ENCODE assay signal across 10 cellular contexts in the genomic region with DNA sequence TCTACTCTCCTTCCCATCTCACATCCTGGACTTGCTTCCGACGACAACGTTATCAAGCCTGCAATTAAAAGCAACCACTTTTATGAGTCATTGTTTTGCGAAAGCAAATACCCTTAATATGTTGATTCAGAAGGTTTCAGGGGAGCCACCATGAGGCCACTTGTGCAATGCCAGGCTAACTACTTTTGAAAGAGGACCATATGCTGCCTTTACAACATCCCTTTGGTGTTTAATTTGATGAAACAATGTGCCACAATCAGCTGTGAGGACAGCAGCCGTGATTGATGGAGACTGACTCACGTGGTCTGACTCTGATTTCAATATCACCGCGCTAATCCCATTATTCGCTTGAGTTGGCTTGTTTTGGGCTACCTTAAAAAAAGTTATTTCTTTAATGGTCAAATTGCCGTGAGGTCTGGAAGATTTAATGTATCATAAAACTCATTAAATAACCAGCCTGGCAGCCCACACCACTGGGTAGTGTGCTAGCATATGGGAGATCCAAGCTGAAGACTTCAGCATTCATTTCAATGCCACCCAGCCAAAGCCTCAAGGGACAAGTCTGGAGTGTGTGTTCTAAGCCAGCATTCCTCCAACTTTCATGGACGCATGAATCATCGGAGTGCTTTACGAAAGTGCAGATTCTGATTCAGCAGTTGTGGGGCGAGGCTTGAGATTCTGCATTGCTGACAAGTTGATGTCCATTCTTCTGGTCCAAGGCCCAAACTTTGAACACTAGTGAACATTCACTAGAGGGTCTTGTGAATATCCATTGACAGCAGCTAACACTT.
DNase-seq lines count a peak whose midpoint lies in the region; TF ChIP-seq lines count a peak whose summit lies in the region.
"Had no signal": no experiment of that assay in that cellular context is flagged by ENCODE, and none has a peak within 500 bp of the region (broad histone marks: within the 10 kb centered on the region; RNA-seq: fewer than 3 reads in every experiment).

No MANE protein-coding gene starts in this region.

- H3K4me2 ChIP-seq in skeletal muscle satellite cell (ENCODE audit: low read length): peak overlapping the region; percentile 7

- peaks cover 9% of the 10 kb centered on the region for H3K4me1 ChIP-seq in skeletal muscle satellite cell (ENCODE audit: control insufficient read depth, insufficient read depth, low read length)

- TF ChIP-seq POLR2A in lower leg skin (IDR thresholded peaks at IDR 0.05): no peak

- no peak overlapping the region for H3K4me3 ChIP-seq in epithelial cell of esophagus (ENCODE audit: low read length)
- no peak overlapping the region for H3K4me3 ChIP-seq in skeletal muscle satellite cell (ENCODE audit: low read length)
- H3K4me3 ChIP-seq in lower leg skin (ENCODE audit: low read depth, poor library complexity, severe bottlenecking): no peak overlapping the region

- DNase-seq in NCI-H510A treated with DMSO at 0.1 percent for 48 hours (lab: John Stamatoyannopoulos, UW): peak; percentile 12
- DNase-seq in NCI-H510A (lab: John Stamatoyannopoulos, UW): no peak
- peak; percentile 51 for DNase-seq in NCI-H460 (ENCODE audit: extremely low read depth, low read depth)
- DNase-seq in epithelial cell of esophagus (ENCODE audit: low read depth): peak; percentile 86
- DNase-seq in activated CD4-positive, alpha-beta T cell treated with anti-CD3 and anti-CD28 coated beads for 4 hours: no peak
- DNase-seq in AML-193 (lab: John Stamatoyannopoulos, UW): no peak
- DNase-seq in lower leg skin (ENCODE audit: low spot score in 2 of 2): no peak
- DNase-seq: activated naive CD8-positive, alpha-beta T cell treated with anti-CD3 and anti-CD28 coated beads, Interleukin-2, amount 10 ng/mL, durations not matched to agents 7 days and 5 days; NCI-H2081 had no signal

- TF ChIP-seq CTCF in epithelial cell of esophagus (IDR thresholded peaks at IDR 0.05; ENCODE audit: insufficient read depth, low read depth, low read length, missing control alignments) (no peak), lower leg skin (IDR thresholded peaks at IDR 0.05) (no peak)

- intact Hi-C loops in lower leg skin (cut with DNase I; ENCODE audit: low total_unique reads): no loop called here

- H3K36me3 ChIP-seq in skeletal muscle satellite cell (ENCODE audit: insufficient read depth, low read length): no peaks in the 10 kb centered on the region

- peaks cover 25% of the 10 kb centered on the region for H3K27me3 ChIP-seq in skeletal muscle satellite cell (ENCODE audit: control insufficient read depth, insufficient read depth, low read length)

- no peaks in the 10 kb centered on the region for H3K9me3 ChIP-seq in skeletal muscle satellite cell (replicated peaks; ENCODE audit: low read length)

- H3K9ac ChIP-seq in skeletal muscle satellite cell (ENCODE audit: low read depth, low read length): no peak overlapping the region

- WGBS in lower leg skin, 2 donors: 53 to 55% methylated on average over 14 of the region's 14 CpGs

Comparison
In these comparisons a context has a peak if more than half of its experiments do, and no peak if none do; other contexts are left out.
1. DNase-seq: peak in NCI-H510A treated with DMSO at 0.1 percent for 48 hours (single experiment), NCI-H460 (single experiment) and epithelial cell of esophagus (single experiment); none in NCI-H510A (single experiment), activated CD4-positive, alpha-beta T cell treated with anti-CD3 and anti-CD28 coated beads for 4 hours (0 of 2), AML-193 (0 of 2) and lower leg skin (0 of 2).